Comparison of ENCODE assay signal across 17 cellular contexts in genomic region chr6:155253337-155253736, GRCh38. TPM values are rescaled to one million over a fixed set of nuclear protein-coding genes. Genes with fewer than 3 reads are reported as not detected.
DNase-seq lines count a peak whose midpoint lies in the region; ATAC-seq and TF ChIP-seq lines count a peak whose summit lies in the region.
"Had no signal": no experiment of that assay in that cellular context is flagged by ENCODE, and none has a peak within 500 bp of the region (broad histone marks: within the 10 kb centered on the region; RNA-seq: fewer than 3 reads in every experiment).

No MANE protein-coding gene starts in this region.

- no peaks in the 10 kb centered on the region for H3K27me3 ChIP-seq in left ventricle myocardium inferior (ENCODE audit: low read depth)
- no peaks in the 10 kb centered on the region for H3K27me3 ChIP-seq in psoas muscle (ENCODE audit: insufficient read depth in 3 of 3, low read length in 2 of 3)

- peaks cover 2% of the 10 kb centered on the region for H3K4me1 Mint-ChIP-seq in activated CD4-positive, alpha-beta T cell treated with anti-CD3 and anti-CD28 coated beads, Interleukin-2, amount 10 ng/mL, durations not matched to agents 24 days and 14 days
- H3K4me1 Mint-ChIP-seq in activated CD4-positive, alpha-beta T cell treated with anti-CD3 and anti-CD28 coated beads, Interleukin-2, amount 10 ng/mL, durations not matched to agents 7 days and 5 days = peaks cover 2% of the 10 kb centered on the region
- peaks cover 4% of the 10 kb centered on the region for H3K4me1 Mint-ChIP-seq in activated T-helper 17 cell treated with anti-CD3 and anti-CD28 coated beads, Interleukin-2, amount 50 U/mL, for 72 hours
- H3K4me1 Mint-ChIP-seq in naive thymus-derived CD8-positive, alpha-beta T cell = peaks cover 0 to 3% (median 0%) of the 10 kb centered on the region in 4 donors

- WGBS in psoas muscle, 3 donors = 34 to 59% (median 52%) methylated on average over 1 of the region's 1 CpG

- H3K36me3 Mint-ChIP-seq in activated CD4-positive, alpha-beta T cell treated with anti-CD3 and anti-CD28 coated beads, Interleukin-2, amount 10 ng/mL, durations not matched to agents 24 days and 14 days (ENCODE audit: low read depth) = peaks cover 61% of the 10 kb centered on the region
- H3K36me3 Mint-ChIP-seq in activated CD4-positive, alpha-beta T cell treated with anti-CD3 and anti-CD28 coated beads, Interleukin-2, amount 10 ng/mL, durations not matched to agents 7 days and 5 days (ENCODE audit: low read depth) = peaks cover 24% of the 10 kb centered on the region
- H3K36me3 Mint-ChIP-seq in activated T-helper 17 cell treated with anti-CD3 and anti-CD28 coated beads, Interleukin-2, amount 50 U/mL, for 72 hours (ENCODE audit: low read depth) = peaks cover 93% of the 10 kb centered on the region
- peaks cover 0 to 81% (median 9%) of the 10 kb centered on the region in 3 donors for H3K36me3 Mint-ChIP-seq in naive thymus-derived CD8-positive, alpha-beta T cell

- H3K36me3 ChIP-seq in left ventricle myocardium inferior (peaks cover 58% of the 10 kb centered on the region), psoas muscle (ENCODE audit: insufficient read depth in 1 of 2, low read depth in 1 of 2) (peaks cover 0 to 84% of the 10 kb centered on the region in 2 donors)

- no peak overlapping the region for H3K4me3 ChIP-seq in left ventricle myocardium inferior
- H3K4me3 ChIP-seq in psoas muscle = no peak overlapping the region
- H3K4me3 ChIP-seq: cardiac muscle cell had no signal

- H3K4me1 ChIP-seq in left ventricle myocardium inferior (peaks cover 38% of the 10 kb centered on the region), psoas muscle (peaks cover 24% of the 10 kb centered on the region)

- CTCF ChIA-PET in activated CD4-positive, alpha-beta T cell treated with anti-CD3 and anti-CD28 coated beads, Interleukin-2, amount 10 ng/mL, durations not matched to agents 7 days and 5 days (lab: Charles Lee) = interaction anchor here (2.2 kb wide), 1 partner anchor 29 kb away, joined by 6 read pairs; no protein-coding TSS in a partner anchor

- peak; percentile 21 for ATAC-seq in activated T-helper 17 cell treated with anti-CD3 and anti-CD28 coated beads, Interleukin-2, amount 50 U/mL, for 72 hours (replicated peaks)
- ATAC-seq in psoas muscle = peak; percentile 70 to 81 (median 74)
- ATAC-seq in naive thymus-derived CD8-positive, alpha-beta T cell = no peak
- ATAC-seq in HG03457 (IDR thresholded peaks at IDR 0.05; ENCODE audit: unreplicated experiment) = no peak

- intact Hi-C loops in activated CD4-positive, alpha-beta T cell treated with anti-CD3 and anti-CD28 coated beads, Interleukin-2, amount 10 ng/mL, durations not matched to agents 24 days and 14 days (cut with micrococcal nuclease) = no loop called here
- intact Hi-C loops in left ventricle myocardium inferior (cut with micrococcal nuclease) = no loop called here
- intact Hi-C loops in psoas muscle (cut with DNase I) = no loop called here

- H3K4me3 Mint-ChIP-seq in activated CD4-positive, alpha-beta T cell treated with anti-CD3 and anti-CD28 coated beads, Interleukin-2, amount 10 ng/mL, durations not matched to agents 24 days and 14 days = no peak overlapping the region
- no peak overlapping the region for H3K4me3 Mint-ChIP-seq in activated CD4-positive, alpha-beta T cell treated with anti-CD3 and anti-CD28 coated beads, Interleukin-2, amount 10 ng/mL, durations not matched to agents 7 days and 5 days
- H3K4me3 Mint-ChIP-seq in activated T-helper 17 cell treated with anti-CD3 and anti-CD28 coated beads, Interleukin-2, amount 50 U/mL, for 72 hours = no peak overlapping the region
- H3K4me3 Mint-ChIP-seq in naive thymus-derived CD8-positive, alpha-beta T cell = no peak overlapping the region

- TF ChIP-seq CTCF in left ventricle myocardium inferior (IDR thresholded peaks at IDR 0.05; ENCODE audit: borderline replicate concordance) = no peak
- no peak for TF ChIP-seq CTCF in psoas muscle (IDR thresholded peaks at IDR 0.05)

- H3K27ac Mint-ChIP-seq in activated CD4-positive, alpha-beta T cell treated with anti-CD3 and anti-CD28 coated beads, Interleukin-2, amount 10 ng/mL, durations not matched to agents 24 days and 14 days = peak overlapping the region; percentile 52
- H3K27ac Mint-ChIP-seq in activated CD4-positive, alpha-beta T cell treated with anti-CD3 and anti-CD28 coated beads, Interleukin-2, amount 10 ng/mL, durations not matched to agents 7 days and 5 days = no peak overlapping the region
- peak overlapping the region; percentile 61 for H3K27ac Mint-ChIP-seq in activated T-helper 17 cell treated with anti-CD3 and anti-CD28 coated beads, Interleukin-2, amount 50 U/mL, for 72 hours
- H3K27ac Mint-ChIP-seq in naive thymus-derived CD8-positive, alpha-beta T cell = peak overlapping the region in 5 of 10 donors; percentile 56 to 76 (median 69)

- H3K27ac ChIP-seq in left ventricle myocardium inferior (replicated peaks) (peak overlapping the region; percentile 64), psoas muscle (peak overlapping the region; percentile 85)
- H3K27ac ChIP-seq: cardiac muscle cell had no signal

- H3K9me3 Mint-ChIP-seq in activated CD4-positive, alpha-beta T cell treated with anti-CD3 and anti-CD28 coated beads, Interleukin-2, amount 10 ng/mL, durations not matched to agents 24 days and 14 days = no peaks in the 10 kb centered on the region
- no peaks in the 10 kb centered on the region for H3K9me3 Mint-ChIP-seq in activated CD4-positive, alpha-beta T cell treated with anti-CD3 and anti-CD28 coated beads, Interleukin-2, amount 10 ng/mL, durations not matched to agents 7 days and 5 days
- H3K9me3 Mint-ChIP-seq in activated T-helper 17 cell treated with anti-CD3 and anti-CD28 coated beads, Interleukin-2, amount 50 U/mL, for 72 hours = no peaks in the 10 kb centered on the region
- no peaks in the 10 kb centered on the region for H3K9me3 Mint-ChIP-seq in naive thymus-derived CD8-positive, alpha-beta T cell

- no peaks in the 10 kb centered on the region for H3K27me3 Mint-ChIP-seq in activated CD4-positive, alpha-beta T cell treated with anti-CD3 and anti-CD28 coated beads, Interleukin-2, amount 10 ng/mL, durations not matched to agents 24 days and 14 days
- H3K27me3 Mint-ChIP-seq in activated CD4-positive, alpha-beta T cell treated with anti-CD3 and anti-CD28 coated beads, Interleukin-2, amount 10 ng/mL, durations not matched to agents 7 days and 5 days = no peaks in the 10 kb centered on the region
- H3K27me3 Mint-ChIP-seq in activated T-helper 17 cell treated with anti-CD3 and anti-CD28 coated beads, Interleukin-2, amount 50 U/mL, for 72 hours = no peaks in the 10 kb centered on the region
- H3K27me3 Mint-ChIP-seq in naive thymus-derived CD8-positive, alpha-beta T cell = no peaks in the 10 kb centered on the region

- no peaks in the 10 kb centered on the region for H3K9me3 ChIP-seq in left ventricle myocardium inferior (replicated peaks)
- H3K9me3 ChIP-seq in psoas muscle = no peaks in the 10 kb centered on the region
- H3K9me3 ChIP-seq: Caco-2 had no signal

- POLR2A ChIA-PET in activated CD4-positive, alpha-beta T cell treated with anti-CD3 and anti-CD28 coated beads, Interleukin-2, amount 10 ng/mL, durations not matched to agents 7 days and 5 days (lab: Charles Lee) = no interaction called here
- POLR2A ChIA-PET in naive thymus-derived CD8-positive, alpha-beta T cell (lab: Charles Lee) = no interaction called here

- no peak for DNase-seq in activated CD4-positive, alpha-beta T cell treated with anti-CD3 and anti-CD28 coated beads, Interleukin-2, amount 10 ng/mL, durations not matched to agents 24 days and 14 days
- DNase-seq in activated CD4-positive, alpha-beta T cell treated with anti-CD3 and anti-CD28 coated beads, Interleukin-2, amount 10 ng/mL, durations not matched to agents 7 days and 5 days = no peak
- DNase-seq in left ventricle myocardium inferior = no peak
- no peak for DNase-seq in psoas muscle
- DNase-seq in naive thymus-derived CD8-positive, alpha-beta T cell = no peak
- no peak for DNase-seq in HT-29 (ENCODE audit: low spot score)
- DNase-seq: activated CD4-positive, alpha-beta T cell treated with anti-CD3 and anti-CD28 coated beads, Interleukin-2, amount 50 U/mL, for 4 hours; activated gamma-delta T cell treated with Interleukin-2 at 50 U/mL for 16 hours; Caco-2; NCI-H2029 treated with DMSO at 0.1 percent for 48 hours; NCI-H748 treated with DMSO at 0.1 percent for 48 hours; T-helper 9 cell had no signal

RNA-seq across cellular contexts. Expression of gene CLDN20, which starts 10.5 kb away (rescaled TPM):
- total RNA-seq in activated CD4-positive, alpha-beta T cell treated with anti-CD3 and anti-CD28 coated beads, Interleukin-2, amount 10 ng/mL, durations not matched to agents 24 days and 14 days = 0.21 TPM in 1 of 2 replicates, not detected in the other
- not detected for total RNA-seq in activated CD4-positive, alpha-beta T cell treated with anti-CD3 and anti-CD28 coated beads, Interleukin-2, amount 10 ng/mL, durations not matched to agents 7 days and 5 days
- total RNA-seq in activated T-helper 17 cell treated with anti-CD3 and anti-CD28 coated beads, Interleukin-2, amount 50 U/mL, for 72 hours = not detected
- total RNA-seq in left ventricle myocardium inferior (not detected), psoas muscle (not detected)
- polyA plus RNA-seq in psoas muscle = under 1 TPM in 1 of 3 donors, not detected in 2; 0.05 TPM
- not detected for total RNA-seq in naive thymus-derived CD8-positive, alpha-beta T cell
- polyA plus RNA-seq in naive thymus-derived CD8-positive, alpha-beta T cell = not detected
- total RNA-seq in HT-29 (2014; rRNA removed; shearing (Covaris generic)) = not detected in 2 replicates
- total RNA-seq: Caco-2, cardiac muscle cell, liver, MCF 10A had no signal

Comparison
In these comparisons a context has a peak if more than half of its experiments do, and no peak if none do; other contexts are left out.
1. ATAC-seq: peak in activated T-helper 17 cell treated with anti-CD3 and anti-CD28 coated beads, Interleukin-2, amount 50 U/mL, for 72 hours (single experiment) and psoas muscle (4 of 4); none in naive thymus-derived CD8-positive, alpha-beta T cell (0 of 2) and HG03457 (single experiment).